Comparison of ENCODE assay signal across 13 cellular contexts in the genomic region with DNA sequence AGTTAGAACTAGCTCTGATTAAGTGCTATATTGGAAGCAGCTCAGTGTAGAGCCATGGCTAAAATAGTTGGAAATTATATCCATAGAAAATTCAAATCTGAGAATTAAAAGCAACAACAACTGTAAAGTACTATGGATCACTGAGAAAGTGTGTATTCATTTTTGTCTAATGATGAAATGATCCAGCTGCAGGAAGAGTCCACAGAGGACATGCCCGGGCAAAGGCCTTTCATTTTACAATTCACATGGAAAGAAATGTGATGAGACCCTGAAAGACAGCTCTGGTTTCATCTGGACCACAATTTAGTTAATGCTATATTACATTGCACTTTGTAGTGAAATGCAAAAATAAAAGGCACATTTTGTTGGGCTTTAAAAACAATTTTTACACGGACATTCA.
A peak's percentile ranks its signal among the peaks of the same experiment; 100 is the strongest.
DNase-seq lines count a peak whose midpoint lies in the region; ATAC-seq, FAIRE-seq and TF ChIP-seq lines count a peak whose summit lies in the region.
"Had no signal": no experiment of that assay in that cellular context is flagged by ENCODE, and none has a peak within 500 bp of the region (broad histone marks: within the 10 kb centered on the region; RNA-seq: fewer than 3 reads in every experiment).

No MANE protein-coding gene starts in this region.

- no peak for TF ChIP-seq CTCF in brain microvascular endothelial cell (IDR thresholded peaks at IDR 0.05; ENCODE audit: low read depth, low read length, missing control alignments)
- TF ChIP-seq CTCF in upper lobe of right lung (IDR thresholded peaks at IDR 0.05) = no peak
- TF ChIP-seq CTCF in spleen (IDR thresholded peaks at IDR 0.05 in 8 of 11, conservative IDR thresholded peaks at IDR 0.05 in 3 of 11) = no peak

- H3K9me3 ChIP-seq in upper lobe of right lung (no peaks in the 10 kb centered on the region), spleen (no peaks in the 10 kb centered on the region)
- H3K9me3 ChIP-seq: MG63 had no signal

- WGBS in spleen, 5 donors = 62 to 83% (median 73%) methylated on average over 2 of the region's 2 CpGs

- no peak overlapping the region for H3K27ac Mint-ChIP-seq in activated CD4-positive, alpha-beta memory T cell treated with anti-CD3 and anti-CD28 coated beads for 36 hours

- in situ Hi-C loops in brain microvascular endothelial cell (cut with HindIII; ENCODE audit: low pct_ligation_motif_present, low sequenced_read_pairs) = no loop called here

- H3K4me1 ChIP-seq in upper lobe of right lung (no peaks in the 10 kb centered on the region), spleen (no peaks in the 10 kb centered on the region)

- H3K4me3 Mint-ChIP-seq in activated CD4-positive, alpha-beta memory T cell treated with anti-CD3 and anti-CD28 coated beads for 36 hours = no peak overlapping the region

- H3K36me3 Mint-ChIP-seq in activated CD4-positive, alpha-beta memory T cell treated with anti-CD3 and anti-CD28 coated beads for 36 hours = no peaks in the 10 kb centered on the region

- no peak for ATAC-seq in upper lobe of right lung
- ATAC-seq: Right ventricle myocardium inferior had no signal

- no peak for TF ChIP-seq POLR2A in spleen (IDR thresholded peaks at IDR 0.05)

- H3K27me3 Mint-ChIP-seq in activated CD4-positive, alpha-beta memory T cell treated with anti-CD3 and anti-CD28 coated beads for 36 hours = no peaks in the 10 kb centered on the region

- H3K27ac ChIP-seq in brain microvascular endothelial cell (peak overlapping the region; percentile 50), upper lobe of right lung (peak overlapping the region; percentile 26), spleen (no peak overlapping the region)

- H3K9me3 Mint-ChIP-seq in activated CD4-positive, alpha-beta memory T cell treated with anti-CD3 and anti-CD28 coated beads for 36 hours = no peaks in the 10 kb centered on the region

- POLR2A ChIA-PET in activated CD4-positive, alpha-beta memory T cell treated with anti-CD3 and anti-CD28 coated beads for 36 hours (lab: Charles Lee) = no interaction called here

- FAIRE-seq in HTR-8/SVneo (lab: Jason Lieb, UNC) = no peak

- intact Hi-C loops in upper lobe of right lung (cut with DNase I) = no loop called here
- intact Hi-C loops in activated CD4-positive, alpha-beta memory T cell treated with anti-CD3 and anti-CD28 coated beads for 36 hours (cut with micrococcal nuclease) = no loop called here
- intact Hi-C loops in spleen (cut with DNase I; ENCODE audit: low total_unique reads) = no loop called here

- CTCF ChIA-PET in activated CD4-positive, alpha-beta memory T cell treated with anti-CD3 and anti-CD28 coated beads for 36 hours (lab: Charles Lee) = no interaction called here

- peak; percentile 56 for DNase-seq in HTR-8/SVneo (ENCODE audit: insufficient read length, low spot score)
- peak; percentile 52 for DNase-seq in brain microvascular endothelial cell
- DNase-seq in iris pigment epithelial cell (ENCODE audit: low read depth) = peak; percentile 85
- DNase-seq in upper lobe of right lung = no peak
- no peak for DNase-seq in activated CD4-positive, alpha-beta memory T cell treated with anti-CD3 and anti-CD28 coated beads for 36 hours
- no peak for DNase-seq in NCI-H1436 (lab: John Stamatoyannopoulos, UW)
- no peak for DNase-seq in spleen
- DNase-seq: amniotic stem cell; effector CD4-positive, alpha-beta T cell; MG63; NCI-H446 treated with DMSO at 0.1 percent for 48 hours; substantia nigra had no signal

- H3K36me3 ChIP-seq in brain microvascular endothelial cell (replicated peaks) (no peaks in the 10 kb centered on the region), upper lobe of right lung (no peaks in the 10 kb centered on the region), spleen (no peaks in the 10 kb centered on the region)
- H3K36me3 ChIP-seq: MG63 had no signal

- H3K4me1 Mint-ChIP-seq in activated CD4-positive, alpha-beta memory T cell treated with anti-CD3 and anti-CD28 coated beads for 36 hours (ENCODE audit: low read depth) = no peaks in the 10 kb centered on the region

- no peaks in the 10 kb centered on the region for H3K27me3 ChIP-seq in brain microvascular endothelial cell (replicated peaks)
- H3K27me3 ChIP-seq in upper lobe of right lung = no peaks in the 10 kb centered on the region
- no peaks in the 10 kb centered on the region for H3K27me3 ChIP-seq in spleen (replicated peaks in 1 of 7)
- H3K27me3 ChIP-seq: MG63 had no signal

- H3K4me3 ChIP-seq in brain microvascular endothelial cell (ENCODE audit: low read depth, low read length) (no peak overlapping the region), upper lobe of right lung (no peak overlapping the region), spleen (no peak overlapping the region)
- H3K4me3 ChIP-seq: MG63 had no signal

Comparison
In these comparisons a context has a peak if more than half of its experiments do, and no peak if none do; other contexts are left out.
1. DNase-seq: peak in HTR-8/SVneo (single experiment), brain microvascular endothelial cell (single experiment) and iris pigment epithelial cell (single experiment); none in upper lobe of right lung (single experiment), activated CD4-positive, alpha-beta memory T cell treated with anti-CD3 and anti-CD28 coated beads for 36 hours (single experiment), NCI-H1436 (single experiment) and spleen (single experiment).
2. H3K27ac ChIP-seq: peak in brain microvascular endothelial cell (single experiment) and upper lobe of right lung (single experiment); none in spleen (0 of 8).